1 cellular context compared by ENCODE assay signal in the genomic region with DNA sequence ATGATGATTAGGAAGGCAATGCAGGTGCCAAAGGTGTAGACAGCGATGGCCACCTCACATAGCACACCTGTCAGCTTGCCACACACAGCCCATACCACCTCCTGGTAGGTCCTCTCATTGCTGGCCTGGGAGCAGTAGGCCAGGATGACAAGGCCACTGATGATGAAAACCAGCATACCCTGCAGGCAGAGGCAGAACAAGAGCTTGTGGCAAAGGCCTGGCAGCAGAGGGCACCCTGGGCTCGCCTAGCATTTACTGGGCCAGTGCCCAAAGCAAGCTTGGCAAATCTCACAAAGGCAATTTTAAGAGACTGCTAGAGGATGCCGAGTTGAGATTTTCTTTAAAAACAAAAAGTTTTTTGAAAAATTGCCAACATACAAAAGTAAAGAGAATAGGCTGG.
TF ChIP-seq lines count a peak whose summit lies in the region.

No MANE protein-coding gene starts in this region.

TF ChIP-seq in HCT116, 20 proteins besides CTCF, POLR2A, EP300 and RAD21 (continued from another document):
- TF ChIP-seq, protein P1, sequence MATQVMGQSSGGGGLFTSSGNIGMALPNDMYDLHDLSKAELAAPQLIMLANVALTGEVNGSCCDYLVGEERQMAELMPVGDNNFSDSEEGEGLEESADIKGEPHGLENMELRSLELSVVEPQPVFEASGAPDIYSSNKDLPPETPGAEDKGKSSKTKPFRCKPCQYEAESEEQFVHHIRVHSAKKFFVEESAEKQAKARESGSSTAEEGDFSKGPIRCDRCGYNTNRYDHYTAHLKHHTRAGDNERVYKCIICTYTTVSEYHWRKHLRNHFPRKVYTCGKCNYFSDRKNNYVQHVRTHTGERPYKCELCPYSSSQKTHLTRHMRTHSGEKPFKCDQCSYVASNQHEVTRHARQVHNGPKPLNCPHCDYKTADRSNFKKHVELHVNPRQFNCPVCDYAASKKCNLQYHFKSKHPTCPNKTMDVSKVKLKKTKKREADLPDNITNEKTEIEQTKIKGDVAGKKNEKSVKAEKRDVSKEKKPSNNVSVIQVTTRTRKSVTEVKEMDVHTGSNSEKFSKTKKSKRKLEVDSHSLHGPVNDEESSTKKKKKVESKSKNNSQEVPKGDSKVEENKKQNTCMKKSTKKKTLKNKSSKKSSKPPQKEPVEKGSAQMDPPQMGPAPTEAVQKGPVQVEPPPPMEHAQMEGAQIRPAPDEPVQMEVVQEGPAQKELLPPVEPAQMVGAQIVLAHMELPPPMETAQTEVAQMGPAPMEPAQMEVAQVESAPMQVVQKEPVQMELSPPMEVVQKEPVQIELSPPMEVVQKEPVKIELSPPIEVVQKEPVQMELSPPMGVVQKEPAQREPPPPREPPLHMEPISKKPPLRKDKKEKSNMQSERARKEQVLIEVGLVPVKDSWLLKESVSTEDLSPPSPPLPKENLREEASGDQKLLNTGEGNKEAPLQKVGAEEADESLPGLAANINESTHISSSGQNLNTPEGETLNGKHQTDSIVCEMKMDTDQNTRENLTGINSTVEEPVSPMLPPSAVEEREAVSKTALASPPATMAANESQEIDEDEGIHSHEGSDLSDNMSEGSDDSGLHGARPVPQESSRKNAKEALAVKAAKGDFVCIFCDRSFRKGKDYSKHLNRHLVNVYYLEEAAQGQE (IDR thresholded peaks at IDR 0.05; ENCODE audit: low read depth) = no peak
- no peak for TF ChIP-seq ZFX (IDR thresholded peaks at IDR 0.05)
- no peak for TF ChIP-seq SRF (IDR thresholded peaks at IDR 0.05; ENCODE audit: low read depth)
